In the genomic region with DNA sequence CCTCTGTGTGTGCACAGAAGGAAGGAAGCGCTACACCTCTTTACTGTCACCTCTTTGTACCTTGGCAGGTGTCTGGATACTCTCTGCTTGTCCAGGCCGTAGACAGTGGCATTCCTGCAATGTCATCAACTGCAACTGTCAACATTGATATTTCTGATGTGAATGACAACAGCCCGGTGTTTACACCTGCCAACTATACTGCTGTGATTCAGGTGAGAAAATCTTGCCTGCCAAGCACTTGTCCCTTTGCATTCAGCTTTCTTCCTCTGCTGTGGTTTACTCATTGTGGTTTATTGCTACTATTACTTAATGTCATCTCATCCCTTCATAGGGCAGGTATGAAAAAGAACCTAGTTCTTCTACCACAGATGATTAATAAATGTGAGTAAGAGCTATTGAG, we compare ENCODE assay signal across 31 cellular contexts.
DNase-seq lines count a peak whose midpoint lies in the region; ATAC-seq and TF ChIP-seq lines count a peak whose summit lies in the region.
"Had no signal": no experiment of that assay in that cellular context is flagged by ENCODE, and none has a peak within 500 bp of the region (broad histone marks: within the 10 kb centered on the region; RNA-seq: fewer than 3 reads in every experiment).

No MANE protein-coding gene starts in this region.

- H3K4me3 ChIP-seq in GM23338: no peak overlapping the region
- H3K4me3 ChIP-seq: HAP-1, MG63, Peyer's patch, prostate gland, upper lobe of left lung had no signal

- H3K36me3 Mint-ChIP-seq in nephron progenitor cell (ENCODE audit: low read depth) (peaks cover 41% of the 10 kb centered on the region), GM23338 (ENCODE audit: low read depth) (peaks cover 33% of the 10 kb centered on the region)
- H3K36me3 Mint-ChIP-seq: activated naive CD4-positive, alpha-beta T cell treated with anti-CD3 and anti-CD28 coated beads, Interleukin-2, amount 50 U/mL, for 24 hours; CD8-positive, alpha-beta T cell; stimulated activated memory B cell treated with anti-CD40 and anti-IgM and Interleukin-4, amounts not matched to agents 10 μg/mL and 1 μg/mL and 100 μg/mL, for 72 hours had no signal

- DNase-seq in NCI-H2196 (lab: John Stamatoyannopoulos, UW; ENCODE audit: unreplicated experiment): peak; percentile 8
- DNase-seq in NCI-H2196 treated with DMSO at 0.1 percent for 48 hours (lab: John Stamatoyannopoulos, UW; ENCODE audit: unreplicated experiment): no peak
- DNase-seq in NCI-H345 (lab: John Stamatoyannopoulos, UW): peak; percentile 73
- peak; percentile 63 for DNase-seq in RPMI8226
- DNase-seq in nephron progenitor cell: no peak
- no peak for DNase-seq in GM23338 (ENCODE audit: low spot score)
- DNase-seq: activated CD4-positive, alpha-beta memory T cell treated with anti-CD3 and anti-CD28 coated beads, Interleukin-2, amount 10 ng/mL, durations not matched to agents 7 days and 5 days; activated CD8-positive, alpha-beta memory T cell treated with anti-CD3 and anti-CD28 coated beads, Interleukin-2, amount 50 U/mL, for 48 hours; amygdala; effector CD8-positive, alpha-beta T cell; left cardiac atrium; mesenchymal stem cell; MG63; NCI-H146; NCI-H446 treated with DMSO at 0.1 percent for 48 hours; Peyer's patch; stimulated activated CD4-positive, alpha-beta T cell treated with anti-CD3 and anti-CD28 coated beads, Interleukin-4, amount 100 ng/mL, for 4 hours; T-helper 1 cell; upper lobe of left lung had no signal

- H3K4me1 Mint-ChIP-seq in nephron progenitor cell (peaks cover 95% of the 10 kb centered on the region), GM23338 (peaks cover 35% of the 10 kb centered on the region)
- H3K4me1 Mint-ChIP-seq: activated CD4-positive, alpha-beta memory T cell treated with anti-CD3 and anti-CD28 coated beads, Interleukin-2, amount 10 ng/mL, durations not matched to agents 7 days and 5 days; activated naive CD4-positive, alpha-beta T cell treated with anti-CD3 and anti-CD28 coated beads, Interleukin-2, amount 50 U/mL, for 24 hours; activated T-helper 17 cell treated with anti-CD3 and anti-CD28 coated beads, Interleukin-2, amount 50 U/mL, for 72 hours; B cell; stimulated activated memory B cell treated with anti-CD40 and anti-IgM and Interleukin-4, amounts not matched to agents 10 μg/mL and 1 μg/mL and 100 μg/mL, for 72 hours had no signal

- H3K36me3 ChIP-seq in GM23338 (ENCODE audit: insufficient read depth): peaks cover 6% of the 10 kb centered on the region; the same call in 1 of the 2 replicates
- H3K36me3 ChIP-seq: HAP-1, MG63, neutrophil, Peyer's patch, prostate gland, upper lobe of left lung had no signal

- no peak overlapping the region for H3K4me3 Mint-ChIP-seq in nephron progenitor cell
- no peak overlapping the region for H3K4me3 Mint-ChIP-seq in GM23338
- H3K4me3 Mint-ChIP-seq: activated CD4-positive, alpha-beta memory T cell treated with anti-CD3 and anti-CD28 coated beads, Interleukin-2, amount 10 ng/mL, durations not matched to agents 7 days and 5 days; activated naive CD4-positive, alpha-beta T cell treated with anti-CD3 and anti-CD28 coated beads, Interleukin-2, amount 50 U/mL, for 24 hours; activated T-helper 17 cell treated with anti-CD3 and anti-CD28 coated beads, Interleukin-2, amount 50 U/mL, for 72 hours; B cell; CD8-positive, alpha-beta T cell; stimulated activated memory B cell treated with anti-CD40 and anti-IgM and Interleukin-4, amounts not matched to agents 10 μg/mL and 1 μg/mL and 100 μg/mL, for 72 hours had no signal

- no peaks in the 10 kb centered on the region for H4K20me1 ChIP-seq in GM23338 (replicated peaks; ENCODE audit: insufficient read depth)

- no peak overlapping the region for H2AFZ ChIP-seq in GM23338

- H3K27ac ChIP-seq in GM23338 (ENCODE audit: low read depth): no peak overlapping the region
- H3K27ac ChIP-seq: neutrophil, Peyer's patch, prostate gland, upper lobe of left lung had no signal

- H3K27ac Mint-ChIP-seq in nephron progenitor cell: peak overlapping the region; percentile 98
- H3K27ac Mint-ChIP-seq in GM23338: no peak overlapping the region
- H3K27ac Mint-ChIP-seq: activated CD4-positive, alpha-beta memory T cell treated with anti-CD3 and anti-CD28 coated beads, Interleukin-2, amount 10 ng/mL, durations not matched to agents 7 days and 5 days; activated naive CD4-positive, alpha-beta T cell treated with anti-CD3 and anti-CD28 coated beads, Interleukin-2, amount 50 U/mL, for 24 hours; activated T-helper 17 cell treated with anti-CD3 and anti-CD28 coated beads, Interleukin-2, amount 50 U/mL, for 72 hours; B cell; CD8-positive, alpha-beta T cell; stimulated activated memory B cell treated with anti-CD40 and anti-IgM and Interleukin-4, amounts not matched to agents 10 μg/mL and 1 μg/mL and 100 μg/mL, for 72 hours had no signal

- no peaks in the 10 kb centered on the region for H3F3A ChIP-seq in GM23338 (replicated peaks; ENCODE audit: low read depth)

- no peak overlapping the region for H3K4me2 ChIP-seq in GM23338

- H3K27me3 ChIP-seq in GM23338 (ENCODE audit: insufficient read depth): no peaks in the 10 kb centered on the region
- H3K27me3 ChIP-seq: MG63, neutrophil, Peyer's patch, upper lobe of left lung had no signal

- no peak for ATAC-seq in HG02870 (IDR thresholded peaks at IDR 0.05; ENCODE audit: unreplicated experiment)
- no peak for ATAC-seq in GM23338
- ATAC-seq in HG02938 (IDR thresholded peaks at IDR 0.05; ENCODE audit: unreplicated experiment): no peak
- ATAC-seq: activated CD4-positive, CD25-positive, alpha-beta regulatory T cell treated with anti-CD3 and anti-CD28 coated beads, Interleukin-2, amount 50 U/mL, for 24 hours; activated T-helper 17 cell treated with anti-CD3 and anti-CD28 coated beads, Interleukin-2, amount 50 U/mL, for 72 hours; CD8-positive, alpha-beta T cell; left cardiac atrium; sciatic nerve; stimulated activated memory B cell treated with anti-CD40 and anti-IgM and Interleukin-4, amounts not matched to agents 10 μg/mL and 1 μg/mL and 100 μg/mL, for 72 hours had no signal

- peaks cover 16% of the 10 kb centered on the region for H3K4me1 ChIP-seq in GM23338 (ENCODE audit: insufficient read depth)
- H3K4me1 ChIP-seq: HAP-1, Peyer's patch, prostate gland, upper lobe of left lung had no signal

- no peaks in the 10 kb centered on the region for H3K9me3 Mint-ChIP-seq in nephron progenitor cell
- no peaks in the 10 kb centered on the region for H3K9me3 Mint-ChIP-seq in GM23338
- H3K9me3 Mint-ChIP-seq: activated CD4-positive, alpha-beta memory T cell treated with anti-CD3 and anti-CD28 coated beads, Interleukin-2, amount 10 ng/mL, durations not matched to agents 7 days and 5 days; activated naive CD4-positive, alpha-beta T cell treated with anti-CD3 and anti-CD28 coated beads, Interleukin-2, amount 50 U/mL, for 24 hours; activated T-helper 17 cell treated with anti-CD3 and anti-CD28 coated beads, Interleukin-2, amount 50 U/mL, for 72 hours; CD8-positive, alpha-beta T cell; stimulated activated memory B cell treated with anti-CD40 and anti-IgM and Interleukin-4, amounts not matched to agents 10 μg/mL and 1 μg/mL and 100 μg/mL, for 72 hours had no signal

- H3K79me2 ChIP-seq in GM23338 (replicated peaks; ENCODE audit: insufficient read depth): no peaks in the 10 kb centered on the region

- H3K27me3 Mint-ChIP-seq in nephron progenitor cell (ENCODE audit: low read depth, poor library complexity) (peaks cover 2% of the 10 kb centered on the region), GM23338 (ENCODE audit: insufficient read depth, low read depth, poor library complexity) (peaks cover 2% of the 10 kb centered on the region)
- H3K27me3 Mint-ChIP-seq: activated CD4-positive, alpha-beta memory T cell treated with anti-CD3 and anti-CD28 coated beads, Interleukin-2, amount 10 ng/mL, durations not matched to agents 7 days and 5 days; activated naive CD4-positive, alpha-beta T cell treated with anti-CD3 and anti-CD28 coated beads, Interleukin-2, amount 50 U/mL, for 24 hours; B cell; stimulated activated memory B cell treated with anti-CD40 and anti-IgM and Interleukin-4, amounts not matched to agents 10 μg/mL and 1 μg/mL and 100 μg/mL, for 72 hours had no signal

- no peaks in the 10 kb centered on the region for H3K9me2 ChIP-seq in GM23338 (ENCODE audit: insufficient read depth)

- TF ChIP-seq CTCF in nephron progenitor cell (IDR thresholded peaks at IDR 0.05) (no peak), GM23338 (conservative IDR thresholded peaks at IDR 0.05; ENCODE audit: low read depth in 2 of 2) (no peak)

TF ChIP-seq in GM23338, 12 proteins besides CTCF, POLR2A, EP300 and RAD21 (continues in another document):
- TF ChIP-seq ZNF331 (CRISPR knock-in tag; IDR thresholded peaks at IDR 0.05; ENCODE audit: low read depth) (no peak), ZNF114 (CRISPR knock-in tag; IDR thresholded peaks at IDR 0.05) (no peak), NANOG (IDR thresholded peaks at IDR 0.05; ENCODE audit: borderline replicate concordance) (no peak), CREB1 (CRISPR knock-in tag; IDR thresholded peaks at IDR 0.05; ENCODE audit: low read depth) (no peak), JUNB (IDR thresholded peaks at IDR 0.05; ENCODE audit: unreplicated experiment) (no peak), POLR2AphosphoS5 (IDR thresholded peaks at IDR 0.05; ENCODE audit: low read depth) (no peak)
- TF ChIP-seq, protein P1, sequence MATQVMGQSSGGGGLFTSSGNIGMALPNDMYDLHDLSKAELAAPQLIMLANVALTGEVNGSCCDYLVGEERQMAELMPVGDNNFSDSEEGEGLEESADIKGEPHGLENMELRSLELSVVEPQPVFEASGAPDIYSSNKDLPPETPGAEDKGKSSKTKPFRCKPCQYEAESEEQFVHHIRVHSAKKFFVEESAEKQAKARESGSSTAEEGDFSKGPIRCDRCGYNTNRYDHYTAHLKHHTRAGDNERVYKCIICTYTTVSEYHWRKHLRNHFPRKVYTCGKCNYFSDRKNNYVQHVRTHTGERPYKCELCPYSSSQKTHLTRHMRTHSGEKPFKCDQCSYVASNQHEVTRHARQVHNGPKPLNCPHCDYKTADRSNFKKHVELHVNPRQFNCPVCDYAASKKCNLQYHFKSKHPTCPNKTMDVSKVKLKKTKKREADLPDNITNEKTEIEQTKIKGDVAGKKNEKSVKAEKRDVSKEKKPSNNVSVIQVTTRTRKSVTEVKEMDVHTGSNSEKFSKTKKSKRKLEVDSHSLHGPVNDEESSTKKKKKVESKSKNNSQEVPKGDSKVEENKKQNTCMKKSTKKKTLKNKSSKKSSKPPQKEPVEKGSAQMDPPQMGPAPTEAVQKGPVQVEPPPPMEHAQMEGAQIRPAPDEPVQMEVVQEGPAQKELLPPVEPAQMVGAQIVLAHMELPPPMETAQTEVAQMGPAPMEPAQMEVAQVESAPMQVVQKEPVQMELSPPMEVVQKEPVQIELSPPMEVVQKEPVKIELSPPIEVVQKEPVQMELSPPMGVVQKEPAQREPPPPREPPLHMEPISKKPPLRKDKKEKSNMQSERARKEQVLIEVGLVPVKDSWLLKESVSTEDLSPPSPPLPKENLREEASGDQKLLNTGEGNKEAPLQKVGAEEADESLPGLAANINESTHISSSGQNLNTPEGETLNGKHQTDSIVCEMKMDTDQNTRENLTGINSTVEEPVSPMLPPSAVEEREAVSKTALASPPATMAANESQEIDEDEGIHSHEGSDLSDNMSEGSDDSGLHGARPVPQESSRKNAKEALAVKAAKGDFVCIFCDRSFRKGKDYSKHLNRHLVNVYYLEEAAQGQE (IDR thresholded peaks at IDR 0.05; ENCODE audit: unreplicated experiment): no peak

Comparison
In these comparisons a context has a peak if more than half of its experiments do, and no peak if none do; other contexts are left out.
1. DNase-seq: peak in NCI-H2196 (single experiment), NCI-H345 (single experiment) and RPMI8226 (single experiment); none in NCI-H2196 treated with DMSO at 0.1 percent for 48 hours (single experiment), nephron progenitor cell (single experiment) and GM23338 (single experiment).